8 cellular contexts compared by ENCODE assay signal in genomic region chr6:37699138-37699766, GRCh38. TPM values are rescaled to one million over a fixed set of nuclear protein-coding genes. Genes with fewer than 3 reads are reported as not detected.
DNase-seq lines count a peak whose midpoint lies in the region; ATAC-seq and TF ChIP-seq lines count a peak whose summit lies in the region.

No MANE protein-coding gene starts in this region.

- ATAC-seq in activated T-cell treated with anti-CD3 and anti-CD28 coated beads, Interleukin-2, amount 50 U/mL, for 4 hours: no peak
- no peak for ATAC-seq in HG02885 (IDR thresholded peaks at IDR 0.05; ENCODE audit: poor library complexity, unreplicated experiment)

- H3K4me3 Mint-ChIP-seq in activated T-cell treated with anti-CD3 and anti-CD28 coated beads, Interleukin-2, amount 50 U/mL, for 4 hours: peak overlapping the region; percentile 77

- H3K9ac ChIP-seq in HUES48 (ENCODE audit: low read depth, low read length): no peak overlapping the region
- no peak overlapping the region for H3K9ac ChIP-seq in iPS-15b (ENCODE audit: low read depth, low read length)
- peak overlapping the region in 1 of 5 donors; percentile 68 for H3K9ac ChIP-seq in subcutaneous abdominal adipose tissue (ENCODE audit: low read length in 5 of 5)

- TF ChIP-seq CTCF in AG10803 (conservative IDR thresholded peaks at IDR 0.05; ENCODE audit: low read length): no peak

- H3K27ac ChIP-seq in HUES48 (ENCODE audit: low read depth, low read length) (no peak overlapping the region), subcutaneous abdominal adipose tissue (ENCODE audit: low read depth, low read length) (no peak overlapping the region)

- DNase-seq in AG10803 (ENCODE audit: low read depth) (no peak), hippocampal formation (lab: John Stamatoyannopoulos, UW) (no peak), GM03348 (ENCODE audit: low spot score) (no peak)
- peak; percentile 83 for DNase-seq in activated T-cell treated with anti-CD3 and anti-CD28 coated beads, Interleukin-2, amount 50 U/mL, for 4 hours

- peaks cover 19% of the 10 kb centered on the region for H3K4me1 Mint-ChIP-seq in activated T-cell treated with anti-CD3 and anti-CD28 coated beads, Interleukin-2, amount 50 U/mL, for 4 hours (ENCODE audit: low read depth)

- H3K36me3 Mint-ChIP-seq in activated T-cell treated with anti-CD3 and anti-CD28 coated beads, Interleukin-2, amount 50 U/mL, for 4 hours (ENCODE audit: insufficient read depth): no peaks in the 10 kb centered on the region

- no peaks in the 10 kb centered on the region for H3K9me3 Mint-ChIP-seq in activated T-cell treated with anti-CD3 and anti-CD28 coated beads, Interleukin-2, amount 50 U/mL, for 4 hours

- peaks cover 91% of the 10 kb centered on the region for H3K27me3 ChIP-seq in HUES48 (ENCODE audit: control insufficient read depth, insufficient read depth, low read length)
- H3K27me3 ChIP-seq in iPS-15b (ENCODE audit: control insufficient read depth, insufficient read depth, low read length): peaks cover 87% of the 10 kb centered on the region
- H3K27me3 ChIP-seq in subcutaneous abdominal adipose tissue (ENCODE audit: control insufficient read depth in 5 of 5, insufficient read depth in 4 of 5, low read length in 5 of 5): peaks cover 11 to 25% (median 14%) of the 10 kb centered on the region in 5 donors

- H3K9me3 ChIP-seq in HUES48 (ENCODE audit: control insufficient read depth, insufficient read depth, low read length) (no peaks in the 10 kb centered on the region), iPS-15b (ENCODE audit: control insufficient read depth, insufficient read depth, low read length) (no peaks in the 10 kb centered on the region), subcutaneous abdominal adipose tissue (ENCODE audit: control insufficient read depth in 5 of 5, low read length in 5 of 5) (no peaks in the 10 kb centered on the region)

- peak overlapping the region; percentile 74 for H3K4me3 ChIP-seq in AG10803 (ENCODE audit: low read length)
- peak overlapping the region; percentile 69 for H3K4me3 ChIP-seq in HUES48 (ENCODE audit: low read depth, low read length)
- peak overlapping the region; percentile 61 for H3K4me3 ChIP-seq in iPS-15b (ENCODE audit: low read depth, low read length)
- peak overlapping the region in 4 of 5 donors; percentile 80 to 84 (median 82) for H3K4me3 ChIP-seq in subcutaneous abdominal adipose tissue (ENCODE audit: low read depth in 1 of 5, low read length in 5 of 5)

- H3K4me1 ChIP-seq in HUES48 (ENCODE audit: control insufficient read depth, insufficient read depth, low read length) (peaks cover 21% of the 10 kb centered on the region), iPS-15b (ENCODE audit: control insufficient read depth, insufficient read depth, low read length) (peaks cover 5% of the 10 kb centered on the region), subcutaneous abdominal adipose tissue (ENCODE audit: control insufficient read depth in 5 of 5, insufficient read depth in 5 of 5, low read length in 5 of 5) (peaks cover 0 to 47% (median 30%) of the 10 kb centered on the region in 5 donors)

- no peaks in the 10 kb centered on the region for H3K36me3 ChIP-seq in HUES48 (ENCODE audit: control insufficient read depth, insufficient read depth, low read length)
- H3K36me3 ChIP-seq in iPS-15b (ENCODE audit: control insufficient read depth, insufficient read depth, low read length): no peaks in the 10 kb centered on the region
- H3K36me3 ChIP-seq in subcutaneous abdominal adipose tissue (ENCODE audit: control insufficient read depth in 5 of 5, insufficient read depth in 5 of 5, low read length in 5 of 5): no peaks in the 10 kb centered on the region

- peaks cover 27% of the 10 kb centered on the region for H3K27me3 Mint-ChIP-seq in activated T-cell treated with anti-CD3 and anti-CD28 coated beads, Interleukin-2, amount 50 U/mL, for 4 hours (ENCODE audit: low read depth)

RNA-seq across cellular contexts. Expression of gene MDGA1, which starts 1.6 kb away (rescaled TPM):
- total RNA-seq in activated T-cell treated with anti-CD3 and anti-CD28 coated beads, Interleukin-2, amount 50 U/mL, for 4 hours: 1 to 10 TPM; 1.2 to 5.3 (median 2.3) TPM
